Comparison of ENCODE assay signal across 1 cellular context in the genomic region with DNA sequence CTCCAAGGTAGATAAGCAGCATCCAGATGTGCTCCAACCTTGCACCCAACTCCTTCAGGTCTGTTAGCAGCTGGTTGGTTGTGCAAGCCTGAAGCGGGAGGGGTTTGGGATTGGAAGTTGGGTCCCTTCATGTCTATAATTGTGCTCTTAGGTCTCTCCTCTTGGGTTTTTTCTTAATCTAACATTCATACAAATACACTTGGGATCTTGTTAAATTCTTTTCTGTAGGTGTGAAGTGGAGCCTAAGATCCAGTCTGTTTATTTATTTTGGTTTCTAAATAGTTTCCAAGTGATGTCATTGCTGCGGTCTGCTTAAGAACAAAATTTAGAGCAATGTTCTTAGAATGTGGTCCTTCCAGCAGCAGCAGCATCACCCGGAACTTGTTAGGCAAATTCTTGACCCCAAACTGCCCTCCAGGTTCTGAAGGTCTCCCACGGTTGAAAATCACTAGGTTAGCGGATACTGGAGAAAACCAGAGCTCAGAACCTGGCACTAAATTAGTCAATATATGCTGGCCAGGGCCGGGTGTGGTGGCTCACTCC.
TF ChIP-seq lines count a peak whose summit lies in the region.

No MANE protein-coding gene starts in this region.

TF ChIP-seq in IMR-90, 13 proteins besides CTCF, POLR2A, EP300 and RAD21:
- TF ChIP-seq MXI1 (IDR thresholded peaks at IDR 0.05; ENCODE audit: borderline replicate concordance, low read depth, low read length) (no peak), FOS (IDR thresholded peaks at IDR 0.05; ENCODE audit: low read depth, low read length) (peak; percentile 23; the same call in 1 of the 2 replicates), MAFK (IDR thresholded peaks at IDR 0.05; ENCODE audit: low read depth, low read length) (no peak), CEBPB (IDR thresholded peaks at IDR 0.05; ENCODE audit: low read depth, low read length) (peak; percentile 59; the same call in 1 of the 2 replicates)
